13 cellular contexts compared by ENCODE assay signal in genomic region chr9:124007468-124008306, GRCh38. TPM values are rescaled to one million over a fixed set of nuclear protein-coding genes. Genes with fewer than 3 reads are reported as not detected.
DNase-seq lines count a peak whose midpoint lies in the region; ATAC-seq and TF ChIP-seq lines count a peak whose summit lies in the region.
"Had no signal": no experiment of that assay in that cellular context is flagged by ENCODE, and none has a peak within 500 bp of the region (broad histone marks: within the 10 kb centered on the region; RNA-seq: fewer than 3 reads in every experiment).

No MANE protein-coding gene starts in this region.

- no peak overlapping the region for H3K9ac ChIP-seq in smooth muscle cell (ENCODE audit: low read depth)

- DNase-seq in activated naive CD4-positive, alpha-beta T cell treated with anti-CD3 and anti-CD28 coated beads for 36 hours: no peak
- DNase-seq in activated naive CD4-positive, alpha-beta T cell (lab: John Stamatoyannopoulos, UW): no peak
- DNase-seq in hepatocyte (ENCODE audit: low spot score) (no peak), smooth muscle cell (lab: John Stamatoyannopoulos, UW; ENCODE audit: unreplicated experiment) (no peak), SHP77 (lab: John Stamatoyannopoulos, UW) (no peak), transverse colon (no peak)
- DNase-seq: cortex of kidney, lower lobe of right lung, NCI-H1436 had no signal

- H2AFZ ChIP-seq in hepatocyte (peak overlapping the region; percentile 45), smooth muscle cell (ENCODE audit: low read depth) (no peak overlapping the region)

- no peaks in the 10 kb centered on the region for H3F3A ChIP-seq in smooth muscle cell (ENCODE audit: low read depth)

- 3% methylated on average over 24 of the region's 25 CpGs for WGBS in hepatocyte (ENCODE audit: low lambda C conversion rate, missing lambda C conversion rate)
- WGBS in smooth muscle cell (ENCODE audit: low lambda C conversion rate): 3% methylated on average over 25 of the region's 25 CpGs
- WGBS in transverse colon (ENCODE audit: low coverage in 1 of 2), 2 donors: 6 to 16% methylated on average over 3 to 25 of the region's 25 CpGs

- TF ChIP-seq POLR2A in transverse colon (IDR thresholded peaks at IDR 0.05): no peak

- no peaks in the 10 kb centered on the region for H3K9me3 Mint-ChIP-seq in activated naive CD4-positive, alpha-beta T cell treated with anti-CD3 and anti-CD28 coated beads for 36 hours

- no peak overlapping the region for H3K4me3 Mint-ChIP-seq in activated naive CD4-positive, alpha-beta T cell treated with anti-CD3 and anti-CD28 coated beads for 36 hours

- in situ Hi-C loops in transverse colon (cut with MboI; ENCODE audit: low pct_ligation_motif_present in 1 of 4, low pct_unique_long_range_greater_than_20kb in 1 of 4, low sequenced_read_pairs in 3 of 4): no loop called here

- ATAC-seq in HG03439 (IDR thresholded peaks at IDR 0.05; ENCODE audit: unreplicated experiment): no peak

- peaks cover 96% of the 10 kb centered on the region for H3K27me3 ChIP-seq in hepatocyte
- H3K27me3 ChIP-seq in smooth muscle cell (ENCODE audit: low read depth): peaks cover 100% of the 10 kb centered on the region
- H3K27me3 ChIP-seq in transverse colon: peaks cover 100% of the 10 kb centered on the region

- H3K9me2 ChIP-seq in hepatocyte (replicated peaks; ENCODE audit: insufficient read depth): no peaks in the 10 kb centered on the region

- H3K9me3 ChIP-seq in hepatocyte (ENCODE audit: low read depth): no peaks in the 10 kb centered on the region
- H3K9me3 ChIP-seq in smooth muscle cell (replicated peaks; ENCODE audit: low read depth): no peaks in the 10 kb centered on the region
- no peaks in the 10 kb centered on the region for H3K9me3 ChIP-seq in transverse colon
- H3K9me3 ChIP-seq: lower lobe of right lung had no signal

- no peaks in the 10 kb centered on the region for H3K36me3 Mint-ChIP-seq in activated naive CD4-positive, alpha-beta T cell treated with anti-CD3 and anti-CD28 coated beads for 36 hours (ENCODE audit: low read depth)

- CTCF ChIA-PET in activated naive CD4-positive, alpha-beta T cell treated with anti-CD3 and anti-CD28 coated beads for 36 hours (lab: Charles Lee): no interaction called here

- H3K27ac Mint-ChIP-seq in activated naive CD4-positive, alpha-beta T cell treated with anti-CD3 and anti-CD28 coated beads for 36 hours: peak overlapping the region; percentile 14

- H3K79me2 ChIP-seq in hepatocyte: no peaks in the 10 kb centered on the region
- H3K79me2 ChIP-seq in smooth muscle cell (ENCODE audit: low read depth): no peaks in the 10 kb centered on the region

- H3K4me3 ChIP-seq in hepatocyte: no peak overlapping the region
- no peak overlapping the region for H3K4me3 ChIP-seq in smooth muscle cell
- H3K4me3 ChIP-seq in transverse colon: no peak overlapping the region
- H3K4me3 ChIP-seq: lower lobe of right lung had no signal

- H3K36me3 ChIP-seq in hepatocyte (replicated peaks; ENCODE audit: insufficient read depth, low read depth) (no peaks in the 10 kb centered on the region), smooth muscle cell (ENCODE audit: low read depth) (no peaks in the 10 kb centered on the region), transverse colon (no peaks in the 10 kb centered on the region)
- H3K36me3 ChIP-seq: lower lobe of right lung had no signal

- TF ChIP-seq EP300 in transverse colon (IDR thresholded peaks at IDR 0.05; ENCODE audit: low read depth): no peak

- peak overlapping the region; percentile 47; the same call in 1 of the 2 replicates for H3K27ac ChIP-seq in VCaP
- no peak overlapping the region for H3K27ac ChIP-seq in hepatocyte
- H3K27ac ChIP-seq in smooth muscle cell (ENCODE audit: low read depth): no peak overlapping the region
- H3K27ac ChIP-seq in transverse colon: no peak overlapping the region
- H3K27ac ChIP-seq: lower lobe of right lung had no signal

- H3K4me1 ChIP-seq in hepatocyte (ENCODE audit: insufficient read depth) (peaks cover 27% of the 10 kb centered on the region), smooth muscle cell (ENCODE audit: low read depth) (peaks cover 77% of the 10 kb centered on the region), transverse colon (peaks cover 5 to 39% (median 30%) of the 10 kb centered on the region in 4 donors)

- H4K20me1 ChIP-seq in hepatocyte (ENCODE audit: insufficient read depth, poor library complexity, severe bottlenecking) (no peaks in the 10 kb centered on the region), smooth muscle cell (ENCODE audit: low read depth) (peaks cover 5% of the 10 kb centered on the region)

- H3K27me3 Mint-ChIP-seq in activated naive CD4-positive, alpha-beta T cell treated with anti-CD3 and anti-CD28 coated beads for 36 hours (ENCODE audit: low read depth): peaks cover 82% of the 10 kb centered on the region

- peaks cover 38% of the 10 kb centered on the region for H3K4me1 Mint-ChIP-seq in activated naive CD4-positive, alpha-beta T cell treated with anti-CD3 and anti-CD28 coated beads for 36 hours (ENCODE audit: low read depth)

- peak overlapping the region; percentile 72 for H3K4me2 ChIP-seq in hepatocyte
- peak overlapping the region; percentile 57 for H3K4me2 ChIP-seq in smooth muscle cell

- intact Hi-C loops in activated naive CD4-positive, alpha-beta T cell treated with anti-CD3 and anti-CD28 coated beads for 36 hours (cut with micrococcal nuclease): loop anchor here (1.0 kb wide), 2 partner anchors 9 kb away; no protein-coding TSS in a partner anchor
- intact Hi-C loops in transverse colon (cut with DNase I; ENCODE audit: low total_unique reads): no loop called here

- no peak for TF ChIP-seq CTCF in VCaP (conservative IDR thresholded peaks at IDR 0.05)
- TF ChIP-seq CTCF in hepatocyte (IDR thresholded peaks at IDR 0.05; ENCODE audit: poor library complexity): no peak
- no peak for TF ChIP-seq CTCF in smooth muscle cell (IDR thresholded peaks at IDR 0.05; ENCODE audit: borderline replicate concordance, insufficient read depth, poor library complexity, severe bottlenecking)
- TF ChIP-seq CTCF in transverse colon (IDR thresholded peaks at IDR 0.05): no peak

RNA-seq across cellular contexts. Expression of gene LHX2, which starts 3.9 kb away (rescaled TPM):
- total RNA-seq in activated naive CD4-positive, alpha-beta T cell treated with anti-CD3 and anti-CD28 coated beads for 36 hours: not detected
- total RNA-seq in hepatocyte (not detected in 2 replicates), smooth muscle cell (not detected in 2 replicates), transverse colon (not detected)
- polyA plus RNA-seq in hepatocyte (0.19 TPM in 1 of 2 replicates, not detected in the other), smooth muscle cell (not detected in 2 replicates)
- total RNA-seq: lower lobe of right lung, renal cortical epithelial cell, ureter had no signal
